Comparison of ENCODE assay signal across 8 cellular contexts in genomic region chr12:88141774-88142609, GRCh38.
DNase-seq lines count a peak whose midpoint lies in the region; ATAC-seq and TF ChIP-seq lines count a peak whose summit lies in the region.

A gene with protein sequence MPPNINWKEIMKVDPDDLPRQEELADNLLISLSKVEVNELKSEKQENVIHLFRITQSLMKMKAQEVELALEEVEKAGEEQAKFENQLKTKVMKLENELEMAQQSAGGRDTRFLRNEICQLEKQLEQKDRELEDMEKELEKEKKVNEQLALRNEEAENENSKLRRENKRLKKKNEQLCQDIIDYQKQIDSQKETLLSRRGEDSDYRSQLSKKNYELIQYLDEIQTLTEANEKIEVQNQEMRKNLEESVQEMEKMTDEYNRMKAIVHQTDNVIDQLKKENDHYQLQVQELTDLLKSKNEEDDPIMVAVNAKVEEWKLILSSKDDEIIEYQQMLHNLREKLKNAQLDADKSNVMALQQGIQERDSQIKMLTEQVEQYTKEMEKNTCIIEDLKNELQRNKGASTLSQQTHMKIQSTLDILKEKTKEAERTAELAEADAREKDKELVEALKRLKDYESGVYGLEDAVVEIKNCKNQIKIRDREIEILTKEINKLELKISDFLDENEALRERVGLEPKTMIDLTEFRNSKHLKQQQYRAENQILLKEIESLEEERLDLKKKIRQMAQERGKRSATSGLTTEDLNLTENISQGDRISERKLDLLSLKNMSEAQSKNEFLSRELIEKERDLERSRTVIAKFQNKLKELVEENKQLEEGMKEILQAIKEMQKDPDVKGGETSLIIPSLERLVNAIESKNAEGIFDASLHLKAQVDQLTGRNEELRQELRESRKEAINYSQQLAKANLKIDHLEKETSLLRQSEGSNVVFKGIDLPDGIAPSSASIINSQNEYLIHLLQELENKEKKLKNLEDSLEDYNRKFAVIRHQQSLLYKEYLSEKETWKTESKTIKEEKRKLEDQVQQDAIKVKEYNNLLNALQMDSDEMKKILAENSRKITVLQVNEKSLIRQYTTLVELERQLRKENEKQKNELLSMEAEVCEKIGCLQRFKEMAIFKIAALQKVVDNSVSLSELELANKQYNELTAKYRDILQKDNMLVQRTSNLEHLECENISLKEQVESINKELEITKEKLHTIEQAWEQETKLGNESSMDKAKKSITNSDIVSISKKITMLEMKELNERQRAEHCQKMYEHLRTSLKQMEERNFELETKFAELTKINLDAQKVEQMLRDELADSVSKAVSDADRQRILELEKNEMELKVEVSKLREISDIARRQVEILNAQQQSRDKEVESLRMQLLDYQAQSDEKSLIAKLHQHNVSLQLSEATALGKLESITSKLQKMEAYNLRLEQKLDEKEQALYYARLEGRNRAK (N-terminal part only) (minus strand): TSS chr12:88142088. CDS start chr12:88141307, 781 bp downstream.
Gene TMTC3 (plus strand): TSS chr12:88142307. CDS start chr12:88148316, 6,009 bp downstream.

- TF ChIP-seq CTCF in WI38 (IDR thresholded peaks at IDR 0.05; ENCODE audit: low read depth, low read length) (no peak), cardiac fibroblast (IDR thresholded peaks at IDR 0.05; ENCODE audit: low read depth, low read length) (no peak)

- peak within 1 kb of the TSS; percentile 10 to 90 (median 81) for H3K27ac ChIP-seq in skin epidermis

- ATAC-seq in GM18909 (IDR thresholded peaks at IDR 0.05; ENCODE audit: poor library complexity, unreplicated experiment) (peak; percentile 95), HG03159 (IDR thresholded peaks at IDR 0.05; ENCODE audit: unreplicated experiment) (peak; percentile 97)

- H3K4me3 ChIP-seq in WI38 (ENCODE audit: low read depth, low read length) (peak within 1 kb of the TSS; percentile 95), cardiac fibroblast (replicated peaks in 1 of 2; ENCODE audit: low read depth in 2 of 2, low read length in 2 of 2) (peak within 1 kb of the TSS; percentile 79 to 93), skin epidermis (peak within 1 kb of the TSS; percentile 50 to 91 (median 66))

- DNase-seq in AG08395 (ENCODE audit: low spot score) (peak; percentile 95), NCI-H2227 (lab: John Stamatoyannopoulos, UW; ENCODE audit: unreplicated experiment) (peak; percentile 98), cardiac fibroblast (ENCODE audit: low read depth in 2 of 2) (peak; percentile 99 to 100), iPS-NIHi11 (ENCODE audit: low spot score) (peak; percentile 86)

Comparison
In these comparisons a context has a peak if more than half of its experiments do, and no peak if none do; other contexts are left out.
1. Peak in every context shown above with its lines: DNase-seq, ATAC-seq, H3K4me3 ChIP-seq and H3K27ac ChIP-seq.